In the genomic region with DNA sequence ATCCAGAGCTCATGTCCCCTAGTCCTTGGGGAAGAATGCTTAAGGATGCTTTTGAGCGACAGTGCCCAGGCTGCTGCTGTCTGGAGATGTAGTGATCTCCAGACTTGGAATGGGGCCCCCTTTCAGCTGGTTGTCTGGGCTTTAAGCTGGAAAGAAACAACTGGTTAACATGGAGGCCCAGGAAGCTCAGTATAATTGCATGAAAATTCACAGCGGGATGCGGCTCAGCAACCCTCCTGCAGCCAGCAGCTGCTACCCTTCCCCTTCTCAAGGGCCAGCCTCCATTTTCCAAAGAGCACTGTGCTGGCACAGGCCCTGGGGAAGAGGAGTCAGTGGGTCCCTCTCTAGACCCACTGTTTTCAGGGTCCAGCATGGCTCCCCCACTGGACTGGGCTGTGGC, we compare ENCODE assay signal across 25 cellular contexts. TPM values are rescaled to one million over a fixed set of nuclear protein-coding genes. Genes with fewer than 3 reads are reported as not detected.
A peak's percentile ranks its signal among the peaks of the same experiment; 100 is the strongest.
DNase-seq lines count a peak whose midpoint lies in the region; ATAC-seq, FAIRE-seq and TF ChIP-seq lines count a peak whose summit lies in the region.
"Had no signal": no experiment of that assay in that cellular context is flagged by ENCODE, and none has a peak within 500 bp of the region (broad histone marks: within the 10 kb centered on the region; RNA-seq: fewer than 3 reads in every experiment).

No MANE protein-coding gene starts in this region.

- H3K4me1 Mint-ChIP-seq in activated T-cell treated with anti-CD3 and anti-CD28 coated beads, Interleukin-2, amount 50 U/mL, for 24 hours (ENCODE audit: low read depth) = peaks cover 38% of the 10 kb centered on the region
- H3K4me1 Mint-ChIP-seq in activated T-cell treated with anti-CD3 and anti-CD28 coated beads, Interleukin-2, amount 50 U/mL, for 4 hours (ENCODE audit: low read depth) = peaks cover 22% of the 10 kb centered on the region

- H3K9me3 ChIP-seq in SK-N-MC (ENCODE audit: low read depth, low read length) (no peaks in the 10 kb centered on the region), lower lobe of right lung (no peaks in the 10 kb centered on the region)
- H3K9me3 ChIP-seq: BLaER1 treated with 17β-estradiol and CSF1 and Interleukin-3, amounts not matched to agents 10 nM and 100 nM; SK-N-SH had no signal

- ATAC-seq in activated T-cell treated with anti-CD3 and anti-CD28 coated beads, Interleukin-2, amount 50 U/mL, for 4 hours = no peak
- no peak for ATAC-seq in lower lobe of right lung
- ATAC-seq: GM23338, HCT116 had no signal

- no peaks in the 10 kb centered on the region for H3K27me3 ChIP-seq in lower lobe of right lung (ENCODE audit: low read depth)
- H3K27me3 ChIP-seq: BLaER1 treated with 17β-estradiol and CSF1 and Interleukin-3, amounts not matched to agents 10 nM and 100 nM had no signal

- H3K36me3 Mint-ChIP-seq in activated T-cell treated with anti-CD3 and anti-CD28 coated beads, Interleukin-2, amount 50 U/mL, for 24 hours (ENCODE audit: low read depth) = peaks cover 94% of the 10 kb centered on the region
- peaks cover 24% of the 10 kb centered on the region for H3K36me3 Mint-ChIP-seq in activated T-cell treated with anti-CD3 and anti-CD28 coated beads, Interleukin-2, amount 50 U/mL, for 4 hours (ENCODE audit: insufficient read depth)

- intact Hi-C loops in lower lobe of right lung (cut with DNase I) = no loop called here

- H3K27ac ChIP-seq in SK-N-MC = no peak overlapping the region
- no peak overlapping the region for H3K27ac ChIP-seq in lower lobe of right lung
- H3K27ac ChIP-seq: BLaER1 treated with 17β-estradiol and CSF1 and Interleukin-3, amounts not matched to agents 10 nM and 100 nM; HL-60 had no signal

- H3K36me3 ChIP-seq in SK-N-MC (ENCODE audit: insufficient read depth, low read length) (no peaks in the 10 kb centered on the region), lower lobe of right lung (peaks cover 27% of the 10 kb centered on the region)

- no peaks in the 10 kb centered on the region for H3K9me3 Mint-ChIP-seq in activated T-cell treated with anti-CD3 and anti-CD28 coated beads, Interleukin-2, amount 50 U/mL, for 24 hours
- H3K9me3 Mint-ChIP-seq in activated T-cell treated with anti-CD3 and anti-CD28 coated beads, Interleukin-2, amount 50 U/mL, for 4 hours = no peaks in the 10 kb centered on the region
- H3K9me3 Mint-ChIP-seq: CD4-positive, alpha-beta T cell; GM23338 had no signal

- H3K4me3 ChIP-seq in SK-N-MC (no peak overlapping the region), lower lobe of right lung (no peak overlapping the region)
- H3K4me3 ChIP-seq: BLaER1 treated with 17β-estradiol and CSF1 and Interleukin-3, amounts not matched to agents 10 nM and 100 nM; GM23338 had no signal

- H3K9ac ChIP-seq in SK-N-MC (ENCODE audit: insufficient read length) = no peak overlapping the region
- H3K9ac ChIP-seq: BLaER1 treated with 17β-estradiol and CSF1 and Interleukin-3, amounts not matched to agents 10 nM and 100 nM; SK-N-SH had no signal

- no peaks in the 10 kb centered on the region for H3K27me3 Mint-ChIP-seq in activated T-cell treated with anti-CD3 and anti-CD28 coated beads, Interleukin-2, amount 50 U/mL, for 24 hours
- H3K27me3 Mint-ChIP-seq in activated T-cell treated with anti-CD3 and anti-CD28 coated beads, Interleukin-2, amount 50 U/mL, for 4 hours (ENCODE audit: low read depth) = no peaks in the 10 kb centered on the region
- H3K27me3 Mint-ChIP-seq: CD4-positive, alpha-beta T cell had no signal

- FAIRE-seq in D721Med (lab: Jason Lieb, UNC) = no peak
- FAIRE-seq: GM18507 had no signal

- no peak for TF ChIP-seq CTCF in lower lobe of right lung (IDR thresholded peaks at IDR 0.05)
- no peak for TF ChIP-seq CTCF in D721Med (IDR thresholded peaks at IDR 0.05; ENCODE audit: insufficient read depth, missing control alignments)

- no peak for DNase-seq in activated T-cell treated with anti-CD3 and anti-CD28 coated beads, Interleukin-2, amount 50 U/mL, for 24 hours
- no peak for DNase-seq in activated T-cell treated with anti-CD3 and anti-CD28 coated beads, Interleukin-2, amount 50 U/mL, for 4 hours
- DNase-seq in SK-N-MC (ENCODE audit: low read depth, low spot score) (peak; percentile 14), lower lobe of right lung (peak; percentile 14), D721Med (ENCODE audit: insufficient read length, low spot score) (no peak), T-helper 1 cell (no peak)
- DNase-seq in activated CD4-positive, CD25-positive, alpha-beta regulatory T cell treated with anti-CD3 and anti-CD28 coated beads, Interleukin-2, amount 50 U/mL, for 72 hours = no peak
- no peak for DNase-seq in activated CD4-positive, alpha-beta T cell treated with anti-CD3 and anti-CD28 coated beads for 1 hour
- DNase-seq: CD4-positive, alpha-beta T cell; DMS53; NCI-H1048; NCI-H1417; NCI-H1694; NCI-H2029 treated with DMSO at 0.1 percent for 48 hours; NCI-H226; NCI-H510A; NCI-H69; RPMI8226; SHP77 treated with DMSO at 0.1 percent for 48 hours; SK-N-SH had no signal

- peak overlapping the region; percentile 65 for H3K27ac Mint-ChIP-seq in activated T-cell treated with anti-CD3 and anti-CD28 coated beads, Interleukin-2, amount 50 U/mL, for 24 hours
- H3K27ac Mint-ChIP-seq: CD4-positive, alpha-beta T cell had no signal

- no peak overlapping the region for H3K4me3 Mint-ChIP-seq in activated T-cell treated with anti-CD3 and anti-CD28 coated beads, Interleukin-2, amount 50 U/mL, for 24 hours
- no peak overlapping the region for H3K4me3 Mint-ChIP-seq in activated T-cell treated with anti-CD3 and anti-CD28 coated beads, Interleukin-2, amount 50 U/mL, for 4 hours
- H3K4me3 Mint-ChIP-seq: CD4-positive, alpha-beta T cell; GM23338 had no signal

- peaks cover 17% of the 10 kb centered on the region for H3K4me1 ChIP-seq in lower lobe of right lung

RNA-seq across cellular contexts. Expression of a gene that starts 26.3 kb away (rescaled TPM):
- 10 to 100 TPM; 70.4 to 90.8 (median 74.6) TPM for total RNA-seq in activated T-cell treated with anti-CD3 and anti-CD28 coated beads, Interleukin-2, amount 50 U/mL, for 4 hours
- 48.2 TPM for total RNA-seq in lower lobe of right lung

Comparison
In these comparisons a context has a peak if more than half of its experiments do, and no peak if none do; other contexts are left out.
1. DNase-seq: peak in SK-N-MC (single experiment) and lower lobe of right lung (single experiment); none in activated T-cell treated with anti-CD3 and anti-CD28 coated beads, Interleukin-2, amount 50 U/mL, for 24 hours (single experiment), activated T-cell treated with anti-CD3 and anti-CD28 coated beads, Interleukin-2, amount 50 U/mL, for 4 hours (single experiment), D721Med (single experiment), activated CD4-positive, CD25-positive, alpha-beta regulatory T cell treated with anti-CD3 and anti-CD28 coated beads, Interleukin-2, amount 50 U/mL, for 72 hours (single experiment), T-helper 1 cell (0 of 5) and activated CD4-positive, alpha-beta T cell treated with anti-CD3 and anti-CD28 coated beads for 1 hour (single experiment).